Comparison of ENCODE assay signal across 8 cellular contexts in the genomic region with DNA sequence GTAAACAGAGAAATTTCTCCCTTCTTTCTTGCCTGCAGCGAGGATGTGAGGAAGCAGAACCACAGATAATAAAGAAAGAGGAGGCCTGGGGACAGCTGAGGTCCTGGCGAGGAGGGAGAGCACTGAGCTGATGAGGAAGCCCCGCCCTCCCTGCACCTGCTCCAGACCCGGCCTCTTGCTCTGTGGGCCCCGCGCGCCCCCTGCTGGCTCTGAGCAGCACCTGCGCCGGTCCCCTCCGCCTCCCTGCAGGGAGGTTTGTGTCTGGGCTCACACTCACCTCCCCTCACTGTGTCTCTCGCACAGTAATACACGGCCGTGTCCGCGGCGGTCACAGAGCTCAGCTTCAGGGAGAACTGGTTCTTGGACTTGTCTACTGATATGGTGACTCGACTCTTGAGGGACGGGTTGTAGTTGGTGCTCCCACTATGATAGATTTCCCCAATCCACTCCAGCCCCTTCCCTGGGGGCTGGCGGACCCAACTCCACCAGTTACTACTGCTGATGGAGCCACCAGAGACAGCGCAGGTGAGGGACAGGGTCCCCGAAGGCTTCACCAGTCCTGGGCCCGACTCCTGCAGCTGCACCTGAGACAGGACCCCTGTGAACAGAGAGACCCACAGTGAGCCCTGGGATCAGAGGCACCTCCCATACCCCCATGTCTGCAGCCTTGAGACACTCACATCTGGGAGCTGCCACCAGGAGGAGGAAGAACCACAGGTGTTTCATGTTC.
DNase-seq lines count a peak whose midpoint lies in the region; ATAC-seq and TF ChIP-seq lines count a peak whose summit lies in the region.
"Not testable (repeated sequence)": the region's sequence is repeated elsewhere in the genome, so short reads cannot be mapped to it uniquely, and the experiment has no call there.

No MANE protein-coding gene starts in this region.

- H3K9me3 Mint-ChIP-seq in central memory CD8-positive, alpha-beta T cell = not testable (repeated sequence)

- peak overlapping the region; percentile 32 for H3K27ac Mint-ChIP-seq in central memory CD8-positive, alpha-beta T cell (ENCODE audit: low read depth)

- TF ChIP-seq CTCF in neutrophil (IDR thresholded peaks at IDR 0.05) = peak; percentile 43

- H3K27me3 Mint-ChIP-seq in central memory CD8-positive, alpha-beta T cell = peaks cover 33% of the 10 kb centered on the region

- H3K9me3 ChIP-seq in neutrophil = not testable (repeated sequence)

- not testable (repeated sequence) for H3K4me3 Mint-ChIP-seq in central memory CD8-positive, alpha-beta T cell

- H3K4me1 Mint-ChIP-seq in central memory CD8-positive, alpha-beta T cell = peaks cover 15% of the 10 kb centered on the region

- DNase-seq in COLO668 (lab: John Stamatoyannopoulos, UW; ENCODE audit: unreplicated experiment) (peak; percentile 69), HEK293T (ENCODE audit: extremely low spot score) (peak; percentile 60), NCI-H2107 treated with DMSO at 0.1 percent for 48 hours (lab: John Stamatoyannopoulos, UW; ENCODE audit: unreplicated experiment) (peak; percentile 69), T follicular helper cell (ENCODE audit: low read depth) (peak; percentile 75)
- peak; percentile 87 for DNase-seq in activated CD8-positive, alpha-beta memory T cell treated with anti-CD3 and anti-CD28 coated beads, Interleukin-2, amount 50 U/mL, for 4 hours
- peak; percentile 47 to 74 for DNase-seq in central memory CD8-positive, alpha-beta T cell (ENCODE audit: low spot score in 2 of 2)
- DNase-seq in stimulated activated CD8-positive, alpha-beta memory T cell treated with anti-CD3 and anti-CD28 coated beads, Interleukin-7, amount 100 ng/mL, for 48 hours (ENCODE audit: extremely low read depth in 1 of 2, low read depth in 1 of 2) = peak; percentile 73 to 81

- H3K27me3 ChIP-seq in neutrophil = peaks cover 14% of the 10 kb centered on the region

- H3K4me1 ChIP-seq in neutrophil (ENCODE audit: control insufficient read depth in 1 of 2, insufficient read depth in 1 of 2, low read depth in 1 of 2, low read length in 1 of 2) = not testable (repeated sequence)

- ATAC-seq in central memory CD8-positive, alpha-beta T cell (replicated peaks; ENCODE audit: extremely low read depth, poor library complexity, severe bottlenecking) = peak; percentile 32

- not testable (repeated sequence) for H3K4me3 ChIP-seq in neutrophil (ENCODE audit: low read depth in 1 of 2, low read length in 1 of 2)

- CTCF ChIA-PET in HEK293T (lab: Yijun Ruan, JAX) = not testable (repeated sequence)

- not testable (repeated sequence) for H3K36me3 ChIP-seq in neutrophil

- H3K27ac ChIP-seq in neutrophil = not testable (repeated sequence)

- POLR2A ChIA-PET in HEK293T (lab: Yijun Ruan, JAX) = not testable (repeated sequence)

- H3K36me3 Mint-ChIP-seq in central memory CD8-positive, alpha-beta T cell (ENCODE audit: insufficient read depth) = not testable (repeated sequence)
